ENCODE assay signal across 8 cellular contexts in genomic region chr16:87860553-87861299, GRCh38. TPM values are rescaled to one million over a fixed set of nuclear protein-coding genes. Genes with fewer than 3 reads are reported as not detected.
DNase-seq lines count a peak whose midpoint lies in the region; ATAC-seq and TF ChIP-seq lines count a peak whose summit lies in the region.

No MANE protein-coding gene starts in this region.

- ATAC-seq in upper lobe of right lung, result no peak

- H3K4me3 ChIP-seq in mesodermal cell (ENCODE audit: extremely low read depth, insufficient read depth, low read length, poor library complexity, severe bottlenecking) (no peak overlapping the region), upper lobe of right lung (no peak overlapping the region)

- peak; percentile 92 for DNase-seq in DMS 273 (lab: John Stamatoyannopoulos, UW; ENCODE audit: unreplicated experiment)
- peak; percentile 86 for DNase-seq in LHCN-M2 (ENCODE audit: low read depth)
- DNase-seq in GDM1 (lab: John Stamatoyannopoulos, UW), result no peak
- no peak for DNase-seq in upper lobe of right lung
- DNase-seq in DMS79 treated with DMSO at 0.1 percent for 48 hours (lab: John Stamatoyannopoulos, UW), result no peak
- DNase-seq in NCI-H226, result no peak

- peaks cover 19% of the 10 kb centered on the region for H3K36me3 ChIP-seq in mesodermal cell (ENCODE audit: control insufficient read depth, insufficient read depth, low read length)
- H3K36me3 ChIP-seq in upper lobe of right lung, result no peaks in the 10 kb centered on the region

- peaks cover 38% of the 10 kb centered on the region for H3K4me1 ChIP-seq in mesodermal cell (ENCODE audit: control insufficient read depth, insufficient read depth, low read length, poor library complexity, severe bottlenecking)
- peaks cover 2% of the 10 kb centered on the region for H3K4me1 ChIP-seq in upper lobe of right lung

- TF ChIP-seq CTCF in upper lobe of right lung (IDR thresholded peaks at IDR 0.05), result no peak

- H3K9me3 ChIP-seq in mesodermal cell (ENCODE audit: control insufficient read depth, low read length) (no peaks in the 10 kb centered on the region), upper lobe of right lung (no peaks in the 10 kb centered on the region)

- 80 to 88% methylated on average over 22 to 26 of the region's 26 CpGs for WGBS in mesodermal cell (ENCODE audit: insufficient coverage in 2 of 2), 2 experiments

- H3K27ac ChIP-seq in angular gyrus (ENCODE audit: low read depth, low read length) (peak overlapping the region; percentile 22), mesodermal cell (ENCODE audit: low read depth, low read length, severe bottlenecking) (peak overlapping the region; percentile 57), upper lobe of right lung (no peak overlapping the region)

- intact Hi-C loops in upper lobe of right lung (cut with DNase I), result no loop called here

- H3K27me3 ChIP-seq in upper lobe of right lung, result no peaks in the 10 kb centered on the region

RNA-seq across cellular contexts. Expression of gene SLC7A5, which starts 8.6 kb away (rescaled TPM):
- total RNA-seq in LHCN-M2 (2014; rRNA removed), result 21.9 and 24.5 TPM in 2 replicates
- polyA plus RNA-seq in LHCN-M2 (2012), result 248 TPM
- 90.6 TPM for polyA plus RNA-seq in mesodermal cell (2013, experiment 1 of 2)
- polyA plus RNA-seq in mesodermal cell (2013, experiment 2 of 2), result 76.9 TPM
- total RNA-seq in upper lobe of right lung, result 13.5 TPM

Comparison
In these comparisons a context has a peak if more than half of its experiments do, and no peak if none do; other contexts are left out.
1. DNase-seq: peak in DMS 273 (single experiment) and LHCN-M2 (single experiment); none in GDM1 (single experiment), upper lobe of right lung (single experiment), DMS79 treated with DMSO at 0.1 percent for 48 hours (single experiment) and NCI-H226 (single experiment).